ENCODE assay signal across 24 cellular contexts in genomic region chr12:119684730-119685129, GRCh38. TPM values are rescaled to one million over a fixed set of nuclear protein-coding genes. Genes with fewer than 3 reads are reported as not detected.
DNase-seq lines count a peak whose midpoint lies in the region; ATAC-seq and TF ChIP-seq lines count a peak whose summit lies in the region.
"Had no signal": no experiment of that assay in that cellular context is flagged by ENCODE, and none has a peak within 500 bp of the region (broad histone marks: within the 10 kb centered on the region; RNA-seq: fewer than 3 reads in every experiment).

No MANE protein-coding gene starts in this region.

- H3K27ac ChIP-seq in neural progenitor cell (peak overlapping the region; percentile 53), upper lobe of left lung (peak overlapping the region; percentile 3 to 37 (median 27)), spleen (no peak overlapping the region)
- H3K27ac ChIP-seq: BLaER1 had no signal

- no peaks in the 10 kb centered on the region for H4K20me1 ChIP-seq in neural progenitor cell (ENCODE audit: low read depth)
- H4K20me1 ChIP-seq: BLaER1 had no signal

- H3K27me3 ChIP-seq in adipocyte (replicated peaks; ENCODE audit: control insufficient read depth, insufficient read depth, low read length) = no peaks in the 10 kb centered on the region
- H3K27me3 ChIP-seq in neural progenitor cell = no peaks in the 10 kb centered on the region
- no peaks in the 10 kb centered on the region for H3K27me3 ChIP-seq in upper lobe of left lung
- no peaks in the 10 kb centered on the region for H3K27me3 ChIP-seq in spleen (replicated peaks in 1 of 7)
- H3K27me3 ChIP-seq: BLaER1 had no signal

- ATAC-seq in upper lobe of left lung (ENCODE audit: low FRiP score in 2 of 2) = no peak
- ATAC-seq in HG02885 (IDR thresholded peaks at IDR 0.05; ENCODE audit: poor library complexity, unreplicated experiment) = no peak
- ATAC-seq: activated CD8-positive, alpha-beta T cell treated with anti-CD3 and anti-CD28 coated beads, Interleukin-2, amount 10 ng/mL, durations not matched to agents 7 days and 5 days; activated T-cell treated with anti-CD3 and anti-CD28 coated beads, Interleukin-2, amount 50 U/mL, for 72 hours had no signal

- no peaks in the 10 kb centered on the region for H3K27me3 Mint-ChIP-seq in neural progenitor cell (ENCODE audit: insufficient read depth, low read depth)
- H3K27me3 Mint-ChIP-seq: activated B cell treated with CpG ODN at 0.5 μM for 24 hours; activated naive CD8-positive, alpha-beta T cell treated with anti-CD3 and anti-CD28 coated beads, Interleukin-2, amount 10 ng/mL, durations not matched to agents 7 days and 5 days had no signal

- no peaks in the 10 kb centered on the region for H3K9me3 Mint-ChIP-seq in neural progenitor cell
- H3K9me3 Mint-ChIP-seq: activated naive CD8-positive, alpha-beta T cell treated with anti-CD3 and anti-CD28 coated beads, Interleukin-2, amount 10 ng/mL, durations not matched to agents 7 days and 5 days; activated T-cell treated with anti-CD3 and anti-CD28 coated beads, Interleukin-2, amount 50 U/mL, for 72 hours; HFFc6; T-helper 1 cell treated with Interleukin-12 subunit alpha and Interleukin-12 subunit beta and Interleukin-4 antibody, amounts not matched to agents 30 μg/mL and 1 μg/mL, for 36 hours had no signal

- H3K9me3 ChIP-seq in adipocyte (ENCODE audit: control insufficient read depth, low read length) = no peaks in the 10 kb centered on the region
- no peaks in the 10 kb centered on the region for H3K9me3 ChIP-seq in neural progenitor cell (ENCODE audit: low read depth)
- no peaks in the 10 kb centered on the region for H3K9me3 ChIP-seq in upper lobe of left lung
- H3K9me3 ChIP-seq in spleen = no peaks in the 10 kb centered on the region
- H3K9me3 ChIP-seq: BLaER1 had no signal

- TF ChIP-seq POLR2A in upper lobe of left lung (IDR thresholded peaks at IDR 0.05) (no peak), spleen (IDR thresholded peaks at IDR 0.05) (no peak)

- H3K9ac ChIP-seq in adipocyte (ENCODE audit: low read length) (no peak overlapping the region), neural progenitor cell (no peak overlapping the region)
- H3K9ac ChIP-seq: BLaER1 had no signal

- DNase-seq in adipocyte (ENCODE audit: low read depth) = peak; percentile 58
- peak; percentile 58 for DNase-seq in kidney tubule cell (ENCODE audit: low spot score)
- no peak for DNase-seq in neural progenitor cell (ENCODE audit: low spot score)
- no peak for DNase-seq in upper lobe of left lung
- DNase-seq in activated effector memory CD4-positive, alpha-beta T cell treated with anti-CD3 and anti-CD28 coated beads, Interleukin-2, amount 50 U/mL, for 16 hours = no peak
- DNase-seq in spleen = no peak
- DNase-seq: activated B cell treated with CpG ODN at 0.5 μM for 24 hours; activated CD8-positive, alpha-beta T cell treated with anti-CD3 and anti-CD28 coated beads, Interleukin-2, amount 10 ng/mL, durations not matched to agents 7 days and 5 days; activated naive CD8-positive, alpha-beta T cell treated with anti-CD3 and anti-CD28 coated beads, Interleukin-2, amount 10 ng/mL, durations not matched to agents 7 days and 5 days; activated T-cell treated with anti-CD3 and anti-CD28 coated beads, Interleukin-2, amount 50 U/mL, for 72 hours; erythroblast; GDM1; head of caudate nucleus; HFFc6; KG1; mesendoderm; NCI-H2029; NCI-H524; SHP77; small intestine; stimulated activated CD4-positive, alpha-beta T cell treated with anti-CD3 and anti-CD28 coated beads, Interleukin-4, amount 100 ng/mL, for 4 hours had no signal

- H3K79me2 ChIP-seq in neural progenitor cell (ENCODE audit: low read depth) = no peaks in the 10 kb centered on the region

- no peak for TF ChIP-seq EP300 in upper lobe of left lung (IDR thresholded peaks at IDR 0.05)

- TF ChIP-seq CTCF in neural progenitor cell (IDR thresholded peaks at IDR 0.05) (no peak), upper lobe of left lung (IDR thresholded peaks at IDR 0.05) (no peak), spleen (IDR thresholded peaks at IDR 0.05 in 8 of 11, conservative IDR thresholded peaks at IDR 0.05 in 3 of 11) (no peak)

- intact Hi-C loops in spleen (cut with DNase I; ENCODE audit: low total_unique reads) = no loop called here

- no peaks in the 10 kb centered on the region for H3K4me1 Mint-ChIP-seq in neural progenitor cell

- H3K4me1 ChIP-seq in adipocyte (ENCODE audit: control insufficient read depth, insufficient read depth, low read length) (peaks cover 35% of the 10 kb centered on the region), neural progenitor cell (no peaks in the 10 kb centered on the region), upper lobe of left lung (peaks cover 4 to 19% (median 11%) of the 10 kb centered on the region in 4 donors), spleen (peaks cover 0 to 44% (median 24%) of the 10 kb centered on the region in 6 donors)

- peaks cover 27% of the 10 kb centered on the region for H3K36me3 ChIP-seq in adipocyte (ENCODE audit: control insufficient read depth, insufficient read depth, low read length, severe bottlenecking)
- no peaks in the 10 kb centered on the region for H3K36me3 ChIP-seq in neural progenitor cell
- H3K36me3 ChIP-seq in upper lobe of left lung = peaks cover 19 to 30% (median 22%) of the 10 kb centered on the region in 4 donors
- H3K36me3 ChIP-seq in spleen = peaks cover 0 to 58% (median 25%) of the 10 kb centered on the region in 6 donors

- no peak overlapping the region for H2AFZ ChIP-seq in neural progenitor cell (replicated peaks)

- no peak overlapping the region for H3K27ac Mint-ChIP-seq in neural progenitor cell
- H3K27ac Mint-ChIP-seq: activated B cell treated with CpG ODN at 0.5 μM for 24 hours; activated CD8-positive, alpha-beta T cell treated with anti-CD3 and anti-CD28 coated beads, Interleukin-2, amount 10 ng/mL, durations not matched to agents 7 days and 5 days; T-helper 1 cell treated with Interleukin-12 subunit alpha and Interleukin-12 subunit beta and Interleukin-4 antibody, amounts not matched to agents 30 μg/mL and 1 μg/mL, for 36 hours had no signal

- peaks cover 28% of the 10 kb centered on the region for H3K36me3 Mint-ChIP-seq in neural progenitor cell

- H3K4me2 ChIP-seq in neural progenitor cell = no peak overlapping the region
- H3K4me2 ChIP-seq: BLaER1 had no signal

- 63 to 69% methylated on average over 8 of the region's 8 CpGs for WGBS in upper lobe of left lung, 2 donors
- 83 to 97% (median 90%) methylated on average over 8 of the region's 8 CpGs for WGBS in spleen, 5 donors

- H3K4me3 ChIP-seq in adipocyte (ENCODE audit: low read length) (no peak overlapping the region), neural progenitor cell (no peak overlapping the region), upper lobe of left lung (no peak overlapping the region), spleen (no peak overlapping the region)
- H3K4me3 ChIP-seq: BLaER1 had no signal

- peaks cover 12% of the 10 kb centered on the region for H3F3A ChIP-seq in neural progenitor cell (ENCODE audit: low read depth)

- H3K4me3 Mint-ChIP-seq in neural progenitor cell = no peak overlapping the region
- H3K4me3 Mint-ChIP-seq: activated B cell treated with CpG ODN at 0.5 μM for 24 hours; activated CD8-positive, alpha-beta T cell treated with anti-CD3 and anti-CD28 coated beads, Interleukin-2, amount 10 ng/mL, durations not matched to agents 7 days and 5 days; activated naive CD8-positive, alpha-beta T cell treated with anti-CD3 and anti-CD28 coated beads, Interleukin-2, amount 10 ng/mL, durations not matched to agents 7 days and 5 days; activated T-cell treated with anti-CD3 and anti-CD28 coated beads, Interleukin-2, amount 50 U/mL, for 72 hours; HFFc6; T-helper 1 cell treated with Interleukin-12 subunit alpha and Interleukin-12 subunit beta and Interleukin-4 antibody, amounts not matched to agents 30 μg/mL and 1 μg/mL, for 36 hours had no signal

RNA-seq across cellular contexts. Expression of gene PRKAB1, which starts 16.8 kb away (rescaled TPM):
- 24.5 and 25.3 TPM in 2 replicates for total RNA-seq in neural progenitor cell (ENCODE audit: low replicate concordance)
- total RNA-seq in upper lobe of left lung = 10 to 100 TPM; 44.2 to 90.3 (median 62.9) TPM
- 10 to 100 TPM; 40.7 to 69.2 (median 47.4) TPM for total RNA-seq in spleen
- polyA plus RNA-seq in spleen = 10 to 100 TPM; 28.3 to 42.1 (median 39.4) TPM

Comparison
In these comparisons a context has a peak if more than half of its experiments do, and no peak if none do; other contexts are left out.
1. DNase-seq: peak in adipocyte (single experiment) and kidney tubule cell (single experiment); none in neural progenitor cell (single experiment), upper lobe of left lung (0 of 2), activated effector memory CD4-positive, alpha-beta T cell treated with anti-CD3 and anti-CD28 coated beads, Interleukin-2, amount 50 U/mL, for 16 hours (single experiment) and spleen (single experiment).
2. H3K27ac ChIP-seq: peak in neural progenitor cell (single experiment) and upper lobe of left lung (4 of 4); none in spleen (0 of 8).